17 cellular contexts compared by ENCODE assay signal in the genomic region with DNA sequence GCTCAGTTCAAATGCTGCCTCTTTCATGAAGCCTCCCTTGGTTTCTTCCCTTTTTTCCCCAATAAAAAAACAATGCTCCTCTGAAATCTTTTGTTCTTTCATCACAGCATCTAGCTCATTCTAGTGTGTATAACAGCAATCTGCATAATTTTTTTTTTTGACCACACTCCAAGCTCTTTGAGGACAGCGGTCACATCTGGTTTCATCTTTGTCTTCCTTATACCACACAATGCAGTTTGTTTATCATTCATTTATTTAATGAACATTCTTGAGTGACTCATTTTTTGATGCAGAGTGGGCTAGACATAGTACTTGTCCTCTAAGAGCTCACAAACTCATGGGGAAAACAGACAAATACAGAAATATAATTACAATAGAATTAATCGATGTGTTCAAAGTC. TPM values are rescaled to one million over a fixed set of nuclear protein-coding genes. Genes with fewer than 3 reads are reported as not detected.
A peak's percentile ranks its signal among the peaks of the same experiment; 100 is the strongest.
DNase-seq lines count a peak whose midpoint lies in the region; ATAC-seq, FAIRE-seq and TF ChIP-seq lines count a peak whose summit lies in the region.
"Had no signal": no experiment of that assay in that cellular context is flagged by ENCODE, and none has a peak within 500 bp of the region (broad histone marks: within the 10 kb centered on the region; RNA-seq: fewer than 3 reads in every experiment).

No MANE protein-coding gene starts in this region.

- DNase-seq in ELR (ENCODE audit: low read depth) (peak; percentile 56), GM12878 (ENCODE audit: low read depth, low spot score) (no peak), small intestine (peak; percentile 34), KG1 (lab: John Stamatoyannopoulos, UW) (no peak), ovary (no peak)
- DNase-seq: activated CD8-positive, alpha-beta memory T cell treated with anti-CD3 and anti-CD28 coated beads, Interleukin-2, amount 50 U/mL, for 48 hours; left cardiac atrium; NCI-H146; NCI-H510A treated with DMSO at 0.1 percent for 48 hours; PC-3; thyroid gland had no signal

- in situ Hi-C loops in GM12878 (cut with MboI): no loop called here

- TF ChIP-seq RAD21 in GM12878 (IDR thresholded peaks at IDR 0.05; ENCODE audit: insufficient read depth, low read depth, low read length): no peak

- TF ChIP-seq EP300 in GM12878 (IDR thresholded peaks at IDR 0.05; ENCODE audit: borderline replicate concordance in 1 of 2, control insufficient read depth in 1 of 2, low read depth in 2 of 2, low read length in 2 of 2): no peak
- no peak for TF ChIP-seq EP300 in ovary (IDR thresholded peaks at IDR 0.05)

- SMC1A ChIA-PET in GM12878 (lab: Charles Lee; ENCODE audit: uncharacterized antibody, unreplicated experiment): interaction anchor here (0.7 to 14.5 kb wide), 9 partner anchors 9 to 126 kb away, joined by 3 to 254 read pairs (median 4); no protein-coding TSS in a partner anchor

- no TSS peak for BruUV-seq in GM12878 (replicated peaks; lab: Mats Ljungman, UMichigan)

- H3K36me3 ChIP-seq in GM12878 (ENCODE audit: control insufficient read depth in 2 of 2, insufficient read depth in 2 of 2, low read length in 1 of 2): no peaks in the 10 kb centered on the region
- no peaks in the 10 kb centered on the region for H3K36me3 ChIP-seq in small intestine (ENCODE audit: control insufficient read depth in 2 of 2, insufficient read depth in 2 of 2, low read length in 2 of 2)
- no peaks in the 10 kb centered on the region for H3K36me3 ChIP-seq in ovary
- H3K36me3 ChIP-seq: thyroid gland had no signal

- TF ChIP-seq POLR2A in GM12878 (IDR thresholded peaks at IDR 0.05; ENCODE audit: low read depth, low read length) (no peak), ovary (IDR thresholded peaks at IDR 0.05) (no peak)

- no peak for TF ChIP-seq CTCF in GM12878 (IDR thresholded peaks at IDR 0.05 in 2 of 3, conservative IDR thresholded peaks at IDR 0.05 in 1 of 3; ENCODE audit: control insufficient read depth in 2 of 3, extremely low read depth in 1 of 3, insufficient read depth in 1 of 3, low read depth in 3 of 3, low read length in 3 of 3)
- TF ChIP-seq CTCF in ovary (IDR thresholded peaks at IDR 0.05): no peak

- FAIRE-seq in GM12878 (lab: Jason Lieb, UNC) (no peak), small intestine (lab: Jason Lieb, UNC) (no peak)
- FAIRE-seq: G401.6, H54 had no signal

- POLR2A ChIA-PET in GM12878 (lab: Charles Lee): interaction anchor here (0.6 to 4.7 kb wide), 6 partner anchors 10 to 1759 kb away, joined by 3 to 28 read pairs (median 4); no protein-coding TSS in a partner anchor

- H3K4me3 ChIP-seq in GM12878: peak overlapping the region; percentile 34; the same call in 1 of the 2 replicates
- no peak overlapping the region for H3K4me3 ChIP-seq in small intestine (ENCODE audit: low read depth in 1 of 2, low read length in 2 of 2)
- H3K4me3 ChIP-seq in ovary: no peak overlapping the region
- H3K4me3 ChIP-seq: thyroid gland had no signal

- peak; percentile 28 for ATAC-seq in HG03280 (IDR thresholded peaks at IDR 0.05; ENCODE audit: unreplicated experiment)
- ATAC-seq in GM12878: peak; percentile 35
- ATAC-seq in GM19395 (IDR thresholded peaks at IDR 0.05; ENCODE audit: unreplicated experiment): no peak
- ATAC-seq: left cardiac atrium, PC-3 had no signal

- H3K27ac ChIP-seq in GM12878 (ENCODE audit: control insufficient read depth, insufficient read depth) (peak overlapping the region; percentile 88), small intestine (ENCODE audit: low read depth in 1 of 2, low read length in 1 of 2) (no peak overlapping the region), ovary (no peak overlapping the region)
- H3K27ac ChIP-seq: C4-2B, thyroid gland, VCaP had no signal

- WGBS in GM12878 (ENCODE audit: insufficient coverage, insufficient replicate concordance, low lambda C conversion rate, missing lambda C conversion rate): 2% methylated on average over 2 of the region's 2 CpGs
- 57 to 82% (median 72%) methylated on average over 2 of the region's 2 CpGs for WGBS in small intestine, 3 donors
- WGBS in ovary, 3 donors: 93 to 95% (median 95%) methylated on average over 2 of the region's 2 CpGs

- CTCF ChIA-PET in GM12878 (lab: Yijun Ruan, JAX): interaction anchor here (0.8 to 4.9 kb wide), 9 partner anchors 16 to 112 kb away, joined by 3 to 24 read pairs (median 4); no protein-coding TSS in a partner anchor

- peaks cover 95% of the 10 kb centered on the region for H3K79me2 ChIP-seq in GM12878 (ENCODE audit: control insufficient read depth, insufficient read depth, low read length)

- intact Hi-C loops in GM12878 (cut with micrococcal nuclease; ENCODE audit: unreplicated experiment) (no loop called here), ovary (cut with DNase I) (no loop called here)

- peak overlapping the region; percentile 94 for H3K4me2 ChIP-seq in GM12878 (ENCODE audit: control insufficient read depth, insufficient read depth)

- no peaks in the 10 kb centered on the region for H3K27me3 ChIP-seq in GM12878 (replicated peaks in 1 of 2; ENCODE audit: control insufficient read depth in 2 of 2, insufficient read depth in 2 of 2, low read length in 1 of 2)
- H3K27me3 ChIP-seq in small intestine (ENCODE audit: control insufficient read depth in 2 of 2, insufficient read depth in 2 of 2, low read length in 2 of 2): no peaks in the 10 kb centered on the region
- no peaks in the 10 kb centered on the region for H3K27me3 ChIP-seq in ovary
- H3K27me3 ChIP-seq: thyroid gland had no signal

- no peaks in the 10 kb centered on the region for H4K20me1 ChIP-seq in GM12878 (ENCODE audit: control insufficient read depth, insufficient read depth)

- H3K9ac ChIP-seq in GM12878 (ENCODE audit: control insufficient read depth, insufficient read depth, low read length): no peak overlapping the region

- RAD21 ChIA-PET in GM12878 (lab: Charles Lee; ENCODE audit: unreplicated experiment): interaction anchor here (1.1 to 15.9 kb wide), 7 partner anchors 7 to 111 kb away, joined by 3 to 197 read pairs (median 8); partner anchors contain the start of gene GNG2

- H3K4me1 ChIP-seq in GM12878 (ENCODE audit: control insufficient read depth, insufficient read depth, low read length) (peaks cover 57% of the 10 kb centered on the region), small intestine (ENCODE audit: control insufficient read depth in 2 of 2, insufficient read depth in 1 of 2, low read depth in 1 of 2, low read length in 1 of 2) (peaks cover 0 to 4% of the 10 kb centered on the region in 2 donors), ovary (ENCODE audit: insufficient read depth) (peaks cover 6% of the 10 kb centered on the region)
- H3K4me1 ChIP-seq: thyroid gland had no signal

- H2AFZ ChIP-seq in GM12878 (ENCODE audit: control insufficient read depth, low read depth, low read length): no peak overlapping the region

- H3K9me3 ChIP-seq in GM12878 (replicated peaks; ENCODE audit: control insufficient read depth, insufficient read depth, low read length) (no peaks in the 10 kb centered on the region), small intestine (ENCODE audit: control insufficient read depth, low read depth) (no peaks in the 10 kb centered on the region), ovary (no peaks in the 10 kb centered on the region)
- H3K9me3 ChIP-seq: thyroid gland had no signal

TF ChIP-seq in GM12878, 131 proteins besides CTCF, POLR2A, EP300 and RAD21 (continues in another document):
- no peak for TF ChIP-seq SPI1 (IDR thresholded peaks at IDR 0.05; ENCODE audit: borderline replicate concordance, insufficient read depth, low read depth, low read length)
- TF ChIP-seq RCOR1 (conservative IDR thresholded peaks at IDR 0.05; ENCODE audit: low read depth, low read length): no peak
- TF ChIP-seq GATAD2B (conservative IDR thresholded peaks at IDR 0.05; ENCODE audit: low read depth): no peak
- peak; percentile 57; the same call in 1 of the 2 replicates for TF ChIP-seq ZNF384 (IDR thresholded peaks at IDR 0.05; ENCODE audit: borderline replicate concordance, low read depth, low read length)
- no peak for TF ChIP-seq KDM1A (IDR thresholded peaks at IDR 0.05; ENCODE audit: borderline replicate concordance)
- TF ChIP-seq NFXL1 (IDR thresholded peaks at IDR 0.05; ENCODE audit: borderline replicate concordance): no peak
- TF ChIP-seq, protein P1, sequence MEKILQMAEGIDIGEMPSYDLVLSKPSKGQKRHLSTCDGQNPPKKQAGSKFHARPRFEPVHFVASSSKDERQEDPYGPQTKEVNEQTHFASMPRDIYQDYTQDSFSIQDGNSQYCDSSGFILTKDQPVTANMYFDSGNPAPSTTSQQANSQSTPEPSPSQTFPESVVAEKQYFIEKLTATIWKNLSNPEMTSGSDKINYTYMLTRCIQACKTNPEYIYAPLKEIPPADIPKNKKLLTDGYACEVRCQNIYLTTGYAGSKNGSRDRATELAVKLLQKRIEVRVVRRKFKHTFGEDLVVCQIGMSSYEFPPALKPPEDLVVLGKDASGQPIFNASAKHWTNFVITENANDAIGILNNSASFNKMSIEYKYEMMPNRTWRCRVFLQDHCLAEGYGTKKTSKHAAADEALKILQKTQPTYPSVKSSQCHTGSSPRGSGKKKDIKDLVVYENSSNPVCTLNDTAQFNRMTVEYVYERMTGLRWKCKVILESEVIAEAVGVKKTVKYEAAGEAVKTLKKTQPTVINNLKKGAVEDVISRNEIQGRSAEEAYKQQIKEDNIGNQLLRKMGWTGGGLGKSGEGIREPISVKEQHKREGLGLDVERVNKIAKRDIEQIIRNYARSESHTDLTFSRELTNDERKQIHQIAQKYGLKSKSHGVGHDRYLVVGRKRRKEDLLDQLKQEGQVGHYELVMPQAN (conservative IDR thresholded peaks at IDR 0.05): no peak
- TF ChIP-seq MXI1 (IDR thresholded peaks at IDR 0.05; ENCODE audit: low read depth, low read length): no peak

RNA-seq across cellular contexts. Expression of gene GNG2, which starts 7.3 kb away (rescaled TPM):
- total RNA-seq in GM12878 (2013; cell fraction: nucleolus; rRNA removed): 73.6 and 83.0 TPM in 2 replicates
- total RNA-seq in GM12878 (2014; rRNA removed): 63.5 and 80.8 TPM in 2 replicates
- total RNA-seq in GM12878 (2014; rRNA removed; fragmentation: Illumina TruSeq; extraction: Trizol): 86.5 and 91.9 TPM in 2 replicates
- total RNA-seq in GM12878 (2021): 103 and 107 TPM in 2 replicates
- 19.7 TPM for polyA plus RNA-seq in GM12878 (2011; ENCODE audit: low read depth)
- 62.2 and 80.3 TPM in 2 replicates for polyA plus RNA-seq in GM12878 (2011; rRNA removed)
- polyA plus RNA-seq in GM12878 (2011; cell fraction: cytosol; rRNA removed): 28.3 and 31.9 TPM in 2 replicates
- polyA plus RNA-seq in GM12878 (2011; cell fraction: nucleus; rRNA removed): 12.3 and 13.8 TPM in 2 replicates
- 40.5 and 43.9 TPM in 2 replicates for polyA plus RNA-seq in GM12878 (2012)
- 114 and 139 TPM in 2 replicates for polyA plus RNA-seq in GM12878 (2014; fragmentation: Illumina TruSeq; extraction: Trizol)
- polyA plus RNA-seq in GM12878 (2014; fragmentation: Nextera tagmentation; extraction: Ambion mirVana): 10 to 100 TPM; 31.6 to 42.0 TPM
- polyA plus RNA-seq in GM12878 (2014; rRNA removed): 78.6 and 84.7 TPM in 2 replicates
- 10 to 100 TPM; 63.4 to 69.2 TPM for polyA plus RNA-seq in GM12878 (2016; fragmentation: Nextera tagmentation; extraction: Ambion mirVana)
- polyA minus RNA-seq in GM12878 (2011; rRNA and poly(A)+ RNA removed): 38.2 and 38.9 TPM in 2 replicates
- polyA minus RNA-seq in GM12878 (2011; cell fraction: cytosol; rRNA and poly(A)+ RNA removed): 12.3 and 14.1 TPM in 2 replicates
- polyA minus RNA-seq in GM12878 (2011; cell fraction: nucleus; rRNA and poly(A)+ RNA removed): 11.2 and 18.9 TPM in 2 replicates
- polyA plus RNA-seq in small intestine: 10 to 100 TPM in 2 of 3 donors, 1 to 10 TPM in 1; 2.9 to 13.5 (median 11.2) TPM
- total RNA-seq in ovary: 10 to 100 TPM in 6 of 7 donors, 1 to 10 TPM in 1; 9.4 to 27.3 (median 11.4) TPM
- polyA plus RNA-seq in ovary: 10 to 100 TPM; 10.2 to 29.4 TPM

Comparison
In these comparisons a context has a peak if more than half of its experiments do, and no peak if none do; other contexts are left out.
1. DNase-seq: peak in ELR (single experiment) and small intestine (single experiment); none in GM12878 (single experiment), KG1 (single experiment) and ovary (0 of 5).